ENCODE assay signal across 8 cellular contexts in the genomic region with DNA sequence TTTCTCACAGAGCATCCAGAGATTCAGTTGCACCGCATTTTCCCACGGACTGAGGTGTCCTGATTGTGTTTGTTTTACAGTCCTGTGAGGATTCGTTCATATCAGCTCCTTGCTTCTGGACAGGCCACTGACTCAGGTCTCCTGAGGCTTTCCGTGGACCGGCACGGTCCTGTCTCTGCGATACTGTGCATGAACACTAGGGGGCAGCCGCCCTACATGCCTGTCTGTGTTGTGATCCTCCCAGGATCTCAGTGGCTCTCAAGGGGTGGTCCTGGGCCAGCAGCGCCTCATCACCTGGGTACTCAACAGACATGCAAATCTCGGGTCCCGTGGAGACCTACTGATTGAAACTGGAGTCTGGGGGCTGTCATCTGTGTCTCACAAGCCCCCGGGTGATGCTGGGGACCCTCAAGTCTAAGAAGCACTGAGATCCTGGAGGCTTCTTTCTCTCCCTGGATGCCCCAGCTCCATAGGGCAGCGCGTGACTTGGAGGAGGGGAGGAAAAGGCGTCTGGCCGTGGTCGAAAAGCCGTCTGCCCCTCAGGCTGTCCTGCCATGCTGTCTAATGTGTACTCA. TPM values are rescaled to one million over a fixed set of nuclear protein-coding genes. Genes with fewer than 3 reads are reported as not detected.
DNase-seq lines count a peak whose midpoint lies in the region; ATAC-seq and TF ChIP-seq lines count a peak whose summit lies in the region.

No MANE protein-coding gene starts in this region.

- peak; percentile 96 for TF ChIP-seq CTCF in GM13977 (IDR thresholded peaks at IDR 0.05; ENCODE audit: extremely low read depth, insufficient read depth, missing control alignments)

- no peak overlapping the region for H3K27ac Mint-ChIP-seq in activated CD8-positive, alpha-beta T cell treated with anti-CD3 and anti-CD28 coated beads, Interleukin-2, amount 10 ng/mL, durations not matched to agents 7 days and 5 days
- H3K27ac Mint-ChIP-seq in memory B cell, result no peak overlapping the region

- DNase-seq in A172 (ENCODE audit: low spot score) (peak; percentile 77), GM13977 (ENCODE audit: low spot score) (peak; percentile 73), NCI-H748 treated with DMSO at 0.1 percent for 48 hours (lab: John Stamatoyannopoulos, UW) (peak; percentile 18), memory B cell (ENCODE audit: low spot score in 2 of 2) (peak; percentile 75 to 84)
- DNase-seq in activated CD8-positive, alpha-beta T cell treated with anti-CD3 and anti-CD28 coated beads, Interleukin-2, amount 10 ng/mL, durations not matched to agents 7 days and 5 days, result peak; percentile 86
- DNase-seq in effector CD4-positive, alpha-beta T cell, result peak; percentile 76
- peak; percentile 70 for DNase-seq in stimulated activated CD8-positive, alpha-beta memory T cell treated with anti-CD3 and anti-CD28 coated beads, Interleukin-12 subunit alpha, Interleukin-12 subunit beta, amount 100 ng/mL, for 4 hours (ENCODE audit: low read depth)

- no peaks in the 10 kb centered on the region for H3K9me3 Mint-ChIP-seq in activated CD8-positive, alpha-beta T cell treated with anti-CD3 and anti-CD28 coated beads, Interleukin-2, amount 10 ng/mL, durations not matched to agents 7 days and 5 days (ENCODE audit: insufficient read depth)
- H3K9me3 Mint-ChIP-seq in memory B cell, result no peaks in the 10 kb centered on the region

- CTCF ChIA-PET in activated CD8-positive, alpha-beta T cell treated with anti-CD3 and anti-CD28 coated beads, Interleukin-2, amount 10 ng/mL, durations not matched to agents 7 days and 5 days (lab: Charles Lee), result interaction anchor here (0.7 to 3.0 kb wide), 44 partner anchors 8 to 675 kb away, joined by 3 to 82 read pairs (median 4); a partner anchor contains a TSS

- ATAC-seq in HG03097 (IDR thresholded peaks at IDR 0.05; ENCODE audit: low FRiP score, unreplicated experiment) (peak; percentile 55), memory B cell (ENCODE audit: low read depth) (peak; percentile 83)
- ATAC-seq in activated CD8-positive, alpha-beta T cell treated with anti-CD3 and anti-CD28 coated beads, Interleukin-2, amount 10 ng/mL, durations not matched to agents 7 days and 5 days, result peak; percentile 86

- in situ Hi-C loops in GM13977 (cut with MboI; ENCODE audit: low pct_unique_long_range_greater_than_20kb, low sequenced_read_pairs, unreplicated experiment), result loop anchor here (10.0 kb wide), 2 partner anchors 224 to 424 kb away; no protein-coding TSS in a partner anchor

- H3K36me3 Mint-ChIP-seq in activated CD8-positive, alpha-beta T cell treated with anti-CD3 and anti-CD28 coated beads, Interleukin-2, amount 10 ng/mL, durations not matched to agents 7 days and 5 days (ENCODE audit: low read depth), result no peaks in the 10 kb centered on the region
- H3K36me3 Mint-ChIP-seq in memory B cell, result no peaks in the 10 kb centered on the region

- peaks cover 5% of the 10 kb centered on the region for H3K27me3 Mint-ChIP-seq in activated CD8-positive, alpha-beta T cell treated with anti-CD3 and anti-CD28 coated beads, Interleukin-2, amount 10 ng/mL, durations not matched to agents 7 days and 5 days (ENCODE audit: low read depth)
- H3K27me3 Mint-ChIP-seq in memory B cell, result peaks cover 5% of the 10 kb centered on the region

- no peaks in the 10 kb centered on the region for H3K4me1 Mint-ChIP-seq in activated CD8-positive, alpha-beta T cell treated with anti-CD3 and anti-CD28 coated beads, Interleukin-2, amount 10 ng/mL, durations not matched to agents 7 days and 5 days (ENCODE audit: low read depth)
- peaks cover 8% of the 10 kb centered on the region for H3K4me1 Mint-ChIP-seq in memory B cell

- H3K4me3 Mint-ChIP-seq in activated CD8-positive, alpha-beta T cell treated with anti-CD3 and anti-CD28 coated beads, Interleukin-2, amount 10 ng/mL, durations not matched to agents 7 days and 5 days, result no peak overlapping the region
- no peak overlapping the region for H3K4me3 Mint-ChIP-seq in memory B cell

- POLR2A ChIA-PET in activated CD8-positive, alpha-beta T cell treated with anti-CD3 and anti-CD28 coated beads, Interleukin-2, amount 10 ng/mL, durations not matched to agents 7 days and 5 days (lab: Charles Lee), result interaction anchor here (0.6 kb wide), 2 partner anchors 214 to 718 kb away, joined by 4 to 5 read pairs; no protein-coding TSS in a partner anchor

RNA-seq across cellular contexts. Expression of a gene that starts 28.9 kb away (rescaled TPM):
- total RNA-seq in A172 (2014; rRNA removed; shearing (Covaris generic)), result not detected in 2 replicates
- not detected for total RNA-seq in activated CD8-positive, alpha-beta T cell treated with anti-CD3 and anti-CD28 coated beads, Interleukin-2, amount 10 ng/mL, durations not matched to agents 7 days and 5 days

Comparison
In these comparisons a context has a peak if more than half of its experiments do, and no peak if none do; other contexts are left out.
1. Peak in every context shown above with its lines: DNase-seq and ATAC-seq.
2. DNase-seq: peak in every context shown above with its lines; median percentile 86 in activated CD8-positive, alpha-beta T cell treated with anti-CD3 and anti-CD28 coated beads, Interleukin-2, amount 10 ng/mL, durations not matched to agents 7 days and 5 days; 80 in memory B cell; 77 in A172; 76 in effector CD4-positive, alpha-beta T cell; 73 in GM13977; 70 in stimulated activated CD8-positive, alpha-beta memory T cell treated with anti-CD3 and anti-CD28 coated beads, Interleukin-12 subunit alpha, Interleukin-12 subunit beta, amount 100 ng/mL, for 4 hours; 18 in NCI-H748 treated with DMSO at 0.1 percent for 48 hours.